ENCODE assay signal across 29 cellular contexts in genomic region chr7:68249611-68250010, GRCh38.
"Had no signal": no experiment of that assay in that cellular context is flagged by ENCODE, and none has a peak within 500 bp of the region (broad histone marks: within the 10 kb centered on the region; RNA-seq: fewer than 3 reads in every experiment).

No MANE protein-coding gene starts in this region.

- H3K4me1 ChIP-seq: gastroesophageal sphincter, heart right ventricle, left lung, prostate gland, spleen, tibial nerve, upper lobe of left lung had no signal

- H3K4me3 Mint-ChIP-seq: mesothelial cell of epicardium; naive thymus-derived CD4-positive, alpha-beta T cell; nephron; stimulated activated naive B cell treated with anti-CD40 and anti-IgM and Interleukin-4, amounts not matched to agents 10 μg/mL and 1 μg/mL and 100 μg/mL, for 72 hours; stimulated activated naive CD8-positive, alpha-beta T cell treated with anti-CD3 and anti-CD28 coated beads, Interleukin-15, Interleukin-2, amounts not matched to agents 100 ng/mL and 50 ng/mL, for 24 hours had no signal

- H3K27ac ChIP-seq: esophagus muscularis mucosa, foreskin keratinocyte, gastroesophageal sphincter, heart right ventricle, left lung, prostate gland, skin epidermis, spleen, thoracic aorta, tibial nerve, upper lobe of left lung had no signal

- H3K36me3 ChIP-seq: esophagus muscularis mucosa, gastroesophageal sphincter, heart right ventricle, left lung, prostate gland, spleen, thoracic aorta, tibial nerve, upper lobe of left lung had no signal

- H3K4me1 Mint-ChIP-seq: stimulated activated naive B cell treated with anti-CD40 and anti-IgM and Interleukin-4, amounts not matched to agents 10 μg/mL and 1 μg/mL and 100 μg/mL, for 72 hours had no signal

- H3K27me3 ChIP-seq: esophagus muscularis mucosa, gastroesophageal sphincter, left lung, tibial nerve, upper lobe of left lung had no signal

- ATAC-seq: foreskin keratinocyte; gastroesophageal sphincter; heart right ventricle; left cardiac atrium; left lung; mucosa of descending colon; naive thymus-derived CD4-positive, alpha-beta T cell; right cardiac atrium had no signal

- H3K9me3 ChIP-seq: esophagus muscularis mucosa, gastroesophageal sphincter, prostate gland, thoracic aorta had no signal

- H3K27ac Mint-ChIP-seq: mesothelial cell of epicardium; naive thymus-derived CD4-positive, alpha-beta T cell; nephron; stimulated activated naive B cell treated with anti-CD40 and anti-IgM and Interleukin-4, amounts not matched to agents 10 μg/mL and 1 μg/mL and 100 μg/mL, for 72 hours; stimulated activated naive CD8-positive, alpha-beta T cell treated with anti-CD3 and anti-CD28 coated beads, Interleukin-15, Interleukin-2, amounts not matched to agents 100 ng/mL and 50 ng/mL, for 24 hours had no signal

- H3K27me3 Mint-ChIP-seq: naive thymus-derived CD4-positive, alpha-beta T cell; stimulated activated naive B cell treated with anti-CD40 and anti-IgM and Interleukin-4, amounts not matched to agents 10 μg/mL and 1 μg/mL and 100 μg/mL, for 72 hours; stimulated activated naive CD8-positive, alpha-beta T cell treated with anti-CD3 and anti-CD28 coated beads, Interleukin-15, Interleukin-2, amounts not matched to agents 100 ng/mL and 50 ng/mL, for 24 hours had no signal

- H3K36me3 Mint-ChIP-seq: mesothelial cell of epicardium had no signal

- H3K4me3 ChIP-seq: esophagus muscularis mucosa, gastroesophageal sphincter, heart right ventricle, left lung, mucosa of descending colon, prostate gland, skin epidermis, spleen, thoracic aorta, tibial nerve, upper lobe of left lung had no signal

- DNase-seq: effector CD8-positive, alpha-beta T cell; foreskin keratinocyte; glutamatergic neuron; heart right ventricle; left cardiac atrium; left lung; mesenchymal stem cell; mucosa of descending colon; naive thymus-derived CD4-positive, alpha-beta T cell; nucleus accumbens; right cardiac atrium; spleen; stimulated activated CD4-positive, alpha-beta T cell treated with anti-CD3 and anti-CD28 coated beads, Interleukin-15, amount 100 ng/mL, for 24 hours; stimulated activated CD4-positive, alpha-beta T cell treated with anti-CD3 and anti-CD28 coated beads, Interleukin-2, amount 100 ng/mL, for 48 hours; stimulated activated naive B cell treated with anti-CD40 and anti-IgM and Interleukin-4, amounts not matched to agents 10 μg/mL and 1 μg/mL and 100 μg/mL, for 72 hours; upper lobe of left lung had no signal

- FAIRE-seq: colon, endothelial cell of umbilical vein, islet of Langerhans, urothelium cell line had no signal
